In the genomic region with DNA sequence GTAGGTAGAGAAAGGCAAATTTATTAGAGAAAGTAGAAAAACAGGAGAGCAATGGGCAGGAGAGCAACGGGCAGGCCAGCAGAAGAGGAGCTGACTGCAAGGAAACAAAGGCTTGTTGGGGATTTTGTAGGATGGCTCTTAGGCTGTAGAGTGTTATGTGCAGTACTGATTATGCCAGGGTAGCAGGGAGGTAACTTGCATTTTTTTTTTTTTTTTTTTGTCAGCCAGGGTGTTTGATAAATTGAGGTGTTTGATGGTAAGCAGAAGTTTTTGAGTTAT, we compare ENCODE assay signal across 1 cellular context.
TF ChIP-seq lines count a peak whose summit lies in the region.

No MANE protein-coding gene starts in this region.

TF ChIP-seq in K562, 482 proteins besides CTCF, POLR2A, EP300 and RAD21:
- TF ChIP-seq ZBTB33 (CRISPR knock-in tag; IDR thresholded peaks at IDR 0.05) = no peak
- TF ChIP-seq, protein P1, sequence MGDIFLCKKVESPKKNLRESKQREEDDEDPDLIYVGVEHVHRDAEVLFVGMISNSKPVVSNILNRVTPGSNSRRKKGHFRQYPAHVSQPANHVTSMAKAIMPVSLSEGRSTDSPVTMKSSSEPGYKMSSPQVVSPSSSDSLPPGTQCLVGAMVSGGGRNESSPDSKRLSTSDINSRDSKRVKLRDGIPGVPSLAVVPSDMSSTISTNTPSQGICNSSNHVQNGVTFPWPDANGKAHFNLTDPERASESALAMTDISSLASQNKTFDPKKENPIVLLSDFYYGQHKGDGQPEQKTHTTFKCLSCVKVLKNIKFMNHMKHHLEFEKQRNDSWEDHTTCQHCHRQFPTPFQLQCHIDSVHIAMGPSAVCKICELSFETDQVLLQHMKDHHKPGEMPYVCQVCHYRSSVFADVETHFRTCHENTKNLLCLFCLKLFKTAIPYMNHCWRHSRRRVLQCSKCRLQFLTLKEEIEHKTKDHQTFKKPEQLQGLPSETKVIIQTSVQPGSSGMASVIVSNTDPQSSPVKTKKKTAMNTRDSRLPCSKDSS (IDR thresholded peaks at IDR 0.05; ENCODE audit: low read depth, partially characterized antibody) = peak; percentile 17
- TF ChIP-seq HLTF (IDR thresholded peaks at IDR 0.05) = peak; percentile 49; the same call in 1 of the 2 replicates
- TF ChIP-seq PHB2 (IDR thresholded peaks at IDR 0.05; ENCODE audit: low read depth) = no peak
- TF ChIP-seq, protein P2, sequence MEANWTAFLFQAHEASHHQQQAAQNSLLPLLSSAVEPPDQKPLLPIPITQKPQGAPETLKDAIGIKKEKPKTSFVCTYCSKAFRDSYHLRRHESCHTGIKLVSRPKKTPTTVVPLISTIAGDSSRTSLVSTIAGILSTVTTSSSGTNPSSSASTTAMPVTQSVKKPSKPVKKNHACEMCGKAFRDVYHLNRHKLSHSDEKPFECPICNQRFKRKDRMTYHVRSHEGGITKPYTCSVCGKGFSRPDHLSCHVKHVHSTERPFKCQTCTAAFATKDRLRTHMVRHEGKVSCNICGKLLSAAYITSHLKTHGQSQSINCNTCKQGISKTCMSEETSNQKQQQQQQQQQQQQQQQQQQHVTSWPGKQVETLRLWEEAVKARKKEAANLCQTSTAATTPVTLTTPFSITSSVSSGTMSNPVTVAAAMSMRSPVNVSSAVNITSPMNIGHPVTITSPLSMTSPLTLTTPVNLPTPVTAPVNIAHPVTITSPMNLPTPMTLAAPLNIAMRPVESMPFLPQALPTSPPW (CRISPR knock-in tag; IDR thresholded peaks at IDR 0.05) = no peak
- TF ChIP-seq MAFF (IDR thresholded peaks at IDR 0.05; ENCODE audit: low read length) = no peak
- 0 out of 2 replicates have a peak, but pooled peaks have one; percentile 16 for TF ChIP-seq SP1 (CRISPR knock-in tag; IDR thresholded peaks at IDR 0.05)
- peak; percentile 37; the same call in 1 of the 2 replicates for TF ChIP-seq TRIM28 (IDR thresholded peaks at IDR 0.05)
- no peak for TF ChIP-seq SMARCC2 (IDR thresholded peaks at IDR 0.05; ENCODE audit: low read depth)
- TF ChIP-seq TFAM (CRISPR knock-in tag; conservative IDR thresholded peaks at IDR 0.05) = no peak
- TF ChIP-seq, protein P3, sequence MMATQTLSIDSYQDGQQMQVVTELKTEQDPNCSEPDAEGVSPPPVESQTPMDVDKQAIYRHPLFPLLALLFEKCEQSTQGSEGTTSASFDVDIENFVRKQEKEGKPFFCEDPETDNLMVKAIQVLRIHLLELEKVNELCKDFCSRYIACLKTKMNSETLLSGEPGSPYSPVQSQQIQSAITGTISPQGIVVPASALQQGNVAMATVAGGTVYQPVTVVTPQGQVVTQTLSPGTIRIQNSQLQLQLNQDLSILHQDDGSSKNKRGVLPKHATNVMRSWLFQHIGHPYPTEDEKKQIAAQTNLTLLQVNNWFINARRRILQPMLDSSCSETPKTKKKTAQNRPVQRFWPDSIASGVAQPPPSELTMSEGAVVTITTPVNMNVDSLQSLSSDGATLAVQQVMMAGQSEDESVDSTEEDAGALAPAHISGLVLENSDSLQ (IDR thresholded peaks at IDR 0.05) = no peak
